In genomic region chr1:221366495-221367095, GRCh38 we compare ENCODE assay signal across 14 cellular contexts.
"Had no signal": no experiment of that assay in that cellular context is flagged by ENCODE, and none has a peak within 500 bp of the region (broad histone marks: within the 10 kb centered on the region; RNA-seq: fewer than 3 reads in every experiment).

No MANE protein-coding gene starts in this region.

- DNase-seq: activated CD4-positive, alpha-beta T cell treated with anti-CD3 and anti-CD28 coated beads, Interleukin-2, amount 50 U/mL, for 1 hour; activated CD4-positive, CD25-positive, alpha-beta regulatory T cell; activated naive CD4-positive, alpha-beta T cell treated with anti-CD3 and anti-CD28 coated beads, Interleukin-2, amount 50 U/mL, for 16 hours; activated T-cell treated with anti-CD3 and anti-CD28 coated beads for 4 hours; adrenal gland; body of pancreas; left ventricle myocardium superior; naive B cell; posterior cingulate gyrus; stimulated activated CD4-positive, alpha-beta T cell treated with anti-CD3 and anti-CD28 coated beads, Interleukin-2, amount 100 ng/mL, for 24 hours; stimulated activated naive B cell treated with anti-CD40 and anti-IgM and Interleukin-4, amounts not matched to agents 10 μg/mL and 1 μg/mL and 100 μg/mL, for 72 hours; T-helper 17 cell had no signal

- ATAC-seq: activated T-helper 17 cell treated with anti-CD3 and anti-CD28 coated beads, Interleukin-2, amount 50 U/mL, for 72 hours; body of pancreas; esophagus mucosa; left ventricle myocardium superior; stimulated activated naive B cell treated with anti-CD40 and anti-IgM and Interleukin-4, amounts not matched to agents 10 μg/mL and 1 μg/mL and 100 μg/mL, for 72 hours; T-helper 17 cell had no signal
